In the genomic region with DNA sequence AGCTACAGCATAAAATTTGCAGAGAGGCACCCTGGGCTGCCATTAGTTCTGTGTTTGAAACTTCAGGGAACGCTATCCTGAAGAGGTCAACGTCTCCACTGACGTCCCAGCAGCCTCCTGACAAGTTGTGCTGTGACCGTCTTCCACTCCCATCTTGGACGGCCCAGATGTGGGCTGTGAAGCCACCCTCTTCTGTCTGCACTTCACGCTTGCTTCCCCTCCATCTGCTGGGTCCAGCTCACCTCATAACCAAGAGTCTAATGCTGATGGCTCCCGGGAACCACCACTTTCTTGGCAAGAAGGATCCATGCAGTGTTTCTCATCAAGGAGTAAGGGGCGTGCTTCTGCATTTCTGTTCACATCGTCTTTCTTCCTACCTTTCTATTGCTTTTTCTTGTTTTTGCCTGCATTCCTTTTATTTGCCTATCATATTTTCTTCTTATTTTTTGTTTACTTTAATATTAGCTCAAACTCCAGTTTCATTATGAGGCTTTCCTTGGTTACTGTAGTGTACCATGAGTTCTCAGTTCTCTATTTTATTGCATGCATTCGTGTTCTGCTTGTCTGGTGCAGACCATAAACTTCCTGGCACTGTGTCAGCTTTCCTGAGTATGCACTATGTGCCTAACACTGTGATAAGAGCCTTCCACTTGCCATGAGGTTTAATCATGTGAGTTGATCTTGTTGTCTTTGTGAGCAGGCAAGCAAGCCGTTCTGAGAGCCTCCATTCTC, we compare ENCODE assay signal across 1 cellular context.
A peak's percentile ranks its signal among the peaks of the same experiment; 100 is the strongest.
TF ChIP-seq lines count a peak whose summit lies in the region.

No MANE protein-coding gene starts in this region.

TF ChIP-seq in GM12878, 131 proteins besides CTCF, POLR2A, EP300 and RAD21 (continued from another document and continues in another):
- TF ChIP-seq FOXM1 (IDR thresholded peaks at IDR 0.05; ENCODE audit: low read depth, low read length) (peak; percentile 89), RAD51 (IDR thresholded peaks at IDR 0.05) (peak; percentile 16; the same call in 1 of the 2 replicates), IKZF1 (conservative IDR thresholded peaks at IDR 0.05) (peak; percentile 57; the same call in 1 of the 2 replicates), JUND (IDR thresholded peaks at IDR 0.05; ENCODE audit: low read depth, low read length) (peak; percentile 86), ATF7 (IDR thresholded peaks at IDR 0.05; ENCODE audit: low read depth) (peak; percentile 70), TCF12 (IDR thresholded peaks at IDR 0.05; ENCODE audit: low read depth, low read length) (peak; percentile 57; the same call in 1 of the 2 replicates), BACH1 (IDR thresholded peaks at IDR 0.05; ENCODE audit: borderline replicate concordance) (peak; percentile 47; the same call in 1 of the 2 replicates), CHD2 (IDR thresholded peaks at IDR 0.05; ENCODE audit: borderline replicate concordance, low read depth, low read length) (no peak; the same call in 1 of the 2 replicates), PML (IDR thresholded peaks at IDR 0.05; ENCODE audit: low read length) (no peak), IRF4 (IDR thresholded peaks at IDR 0.05; ENCODE audit: low read depth, low read length) (peak; percentile 97), KLF5 (IDR thresholded peaks at IDR 0.05; ENCODE audit: partially characterized antibody) (no peak), MTA2 (IDR thresholded peaks at IDR 0.05; ENCODE audit: low read depth) (peak; percentile 89), ZZZ3 (IDR thresholded peaks at IDR 0.05; ENCODE audit: control insufficient read depth, insufficient read length, low read depth) (no peak), MXI1 (IDR thresholded peaks at IDR 0.05; ENCODE audit: low read depth, low read length) (0 out of 2 replicates have a peak, but pooled peaks have one; percentile 25), STAT1 (conservative IDR thresholded peaks at IDR 0.05) (no peak), WRNIP1 (IDR thresholded peaks at IDR 0.05; ENCODE audit: borderline replicate concordance, low read depth, low read length) (no peak), ZNF207 (IDR thresholded peaks at IDR 0.05; ENCODE audit: borderline replicate concordance) (no peak), ZSCAN29 (IDR thresholded peaks at IDR 0.05) (no peak), DPF2 (IDR thresholded peaks at IDR 0.05) (peak; percentile 97), HDGF (IDR thresholded peaks at IDR 0.05) (no peak), ZNF217 (IDR thresholded peaks at IDR 0.05) (peak; percentile 74; the same call in 1 of the 2 replicates), BCL11A (IDR thresholded peaks at IDR 0.05; ENCODE audit: low read depth, low read length) (peak; percentile 93), CBFB (IDR thresholded peaks at IDR 0.05; ENCODE audit: low read depth) (peak; percentile 63; the same call in 1 of the 2 replicates), LARP7 (IDR thresholded peaks at IDR 0.05) (no peak), NRF1 (conservative IDR thresholded peaks at IDR 0.05; ENCODE audit: low read depth, low read length) (no peak), POU2F2 (IDR thresholded peaks at IDR 0.05; ENCODE audit: borderline replicate concordance, low read depth, low read length) (peak; percentile 36; the same call in 1 of the 3 replicates), TAF1 (IDR thresholded peaks at IDR 0.05; ENCODE audit: borderline replicate concordance, low read depth, low read length) (peak; percentile 19; the same call in 1 of the 2 replicates), NBN (IDR thresholded peaks at IDR 0.05) (peak; percentile 89), ZNF622 (IDR thresholded peaks at IDR 0.05) (no peak), YY1 (IDR thresholded peaks at IDR 0.05; ENCODE audit: low read depth, low read length) (peak; percentile 63; the same call in 1 of the 2 replicates), CREM (IDR thresholded peaks at IDR 0.05; ENCODE audit: low read depth) (peak; percentile 81), SMARCA5 (IDR thresholded peaks at IDR 0.05) (0 out of 2 replicates have a peak, but pooled peaks have one; percentile 23), MEF2B (IDR thresholded peaks at IDR 0.05; ENCODE audit: partially characterized antibody, poor library complexity, severe bottlenecking) (peak; percentile 51), MEF2A (IDR thresholded peaks at IDR 0.05; ENCODE audit: insufficient read depth, low read depth, low read length) (peak; percentile 75), IKZF2 (IDR thresholded peaks at IDR 0.05) (peak; percentile 89 to 94; a peak in 3 of 4 replicates), SPI1 (IDR thresholded peaks at IDR 0.05; ENCODE audit: borderline replicate concordance, insufficient read depth, low read depth, low read length) (peak; percentile 98), NFIC (IDR thresholded peaks at IDR 0.05; ENCODE audit: low read depth, low read length) (peak; percentile 97), BHLHE40 (IDR thresholded peaks at IDR 0.05; ENCODE audit: borderline replicate concordance in 1 of 2, low read depth in 2 of 2, low read length in 1 of 2) (peak; percentile 55 to 66; a peak in 2 of 4 replicates), TARDBP (IDR thresholded peaks at IDR 0.05; ENCODE audit: borderline replicate concordance) (no peak), MTA3 (IDR thresholded peaks at IDR 0.05; ENCODE audit: borderline replicate concordance, low read length) (peak; percentile 75; the same call in 1 of the 2 replicates), PAX5 (IDR thresholded peaks at IDR 0.05; ENCODE audit: borderline replicate concordance, low read depth, low read length) (peak; percentile 75; the same call in 1 of the 2 replicates)
- TF ChIP-seq, protein P1, sequence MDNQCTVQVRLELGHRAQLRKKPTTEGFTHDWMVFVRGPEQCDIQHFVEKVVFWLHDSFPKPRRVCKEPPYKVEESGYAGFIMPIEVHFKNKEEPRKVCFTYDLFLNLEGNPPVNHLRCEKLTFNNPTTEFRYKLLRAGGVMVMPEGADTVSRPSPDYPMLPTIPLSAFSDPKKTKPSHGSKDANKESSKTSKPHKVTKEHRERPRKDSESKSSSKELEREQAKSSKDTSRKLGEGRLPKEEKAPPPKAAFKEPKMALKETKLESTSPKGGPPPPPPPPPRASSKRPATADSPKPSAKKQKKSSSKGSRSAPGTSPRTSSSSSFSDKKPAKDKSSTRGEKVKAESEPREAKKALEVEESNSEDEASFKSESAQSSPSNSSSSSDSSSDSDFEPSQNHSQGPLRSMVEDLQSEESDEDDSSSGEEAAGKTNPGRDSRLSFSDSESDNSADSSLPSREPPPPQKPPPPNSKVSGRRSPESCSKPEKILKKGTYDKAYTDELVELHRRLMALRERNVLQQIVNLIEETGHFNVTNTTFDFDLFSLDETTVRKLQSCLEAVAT (IDR thresholded peaks at IDR 0.05) = peak; percentile 83
- TF ChIP-seq, protein P2, sequence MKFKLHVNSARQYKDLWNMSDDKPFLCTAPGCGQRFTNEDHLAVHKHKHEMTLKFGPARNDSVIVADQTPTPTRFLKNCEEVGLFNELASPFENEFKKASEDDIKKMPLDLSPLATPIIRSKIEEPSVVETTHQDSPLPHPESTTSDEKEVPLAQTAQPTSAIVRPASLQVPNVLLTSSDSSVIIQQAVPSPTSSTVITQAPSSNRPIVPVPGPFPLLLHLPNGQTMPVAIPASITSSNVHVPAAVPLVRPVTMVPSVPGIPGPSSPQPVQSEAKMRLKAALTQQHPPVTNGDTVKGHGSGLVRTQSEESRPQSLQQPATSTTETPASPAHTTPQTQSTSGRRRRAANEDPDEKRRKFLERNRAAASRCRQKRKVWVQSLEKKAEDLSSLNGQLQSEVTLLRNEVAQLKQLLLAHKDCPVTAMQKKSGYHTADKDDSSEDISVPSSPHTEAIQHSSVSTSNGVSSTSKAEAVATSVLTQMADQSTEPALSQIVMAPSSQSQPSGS (IDR thresholded peaks at IDR 0.05; ENCODE audit: low read length) = peak; percentile 93
- TF ChIP-seq, protein P3, sequence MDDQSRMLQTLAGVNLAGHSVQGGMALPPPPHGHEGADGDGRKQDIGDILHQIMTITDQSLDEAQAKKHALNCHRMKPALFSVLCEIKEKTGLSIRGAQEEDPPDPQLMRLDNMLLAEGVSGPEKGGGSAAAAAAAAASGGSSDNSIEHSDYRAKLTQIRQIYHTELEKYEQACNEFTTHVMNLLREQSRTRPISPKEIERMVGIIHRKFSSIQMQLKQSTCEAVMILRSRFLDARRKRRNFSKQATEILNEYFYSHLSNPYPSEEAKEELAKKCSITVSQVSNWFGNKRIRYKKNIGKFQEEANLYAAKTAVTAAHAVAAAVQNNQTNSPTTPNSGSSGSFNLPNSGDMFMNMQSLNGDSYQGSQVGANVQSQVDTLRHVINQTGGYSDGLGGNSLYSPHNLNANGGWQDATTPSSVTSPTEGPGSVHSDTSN (IDR thresholded peaks at IDR 0.05; ENCODE audit: insufficient replicate concordance, low read depth, low read length) = no peak
- TF ChIP-seq, protein P4, sequence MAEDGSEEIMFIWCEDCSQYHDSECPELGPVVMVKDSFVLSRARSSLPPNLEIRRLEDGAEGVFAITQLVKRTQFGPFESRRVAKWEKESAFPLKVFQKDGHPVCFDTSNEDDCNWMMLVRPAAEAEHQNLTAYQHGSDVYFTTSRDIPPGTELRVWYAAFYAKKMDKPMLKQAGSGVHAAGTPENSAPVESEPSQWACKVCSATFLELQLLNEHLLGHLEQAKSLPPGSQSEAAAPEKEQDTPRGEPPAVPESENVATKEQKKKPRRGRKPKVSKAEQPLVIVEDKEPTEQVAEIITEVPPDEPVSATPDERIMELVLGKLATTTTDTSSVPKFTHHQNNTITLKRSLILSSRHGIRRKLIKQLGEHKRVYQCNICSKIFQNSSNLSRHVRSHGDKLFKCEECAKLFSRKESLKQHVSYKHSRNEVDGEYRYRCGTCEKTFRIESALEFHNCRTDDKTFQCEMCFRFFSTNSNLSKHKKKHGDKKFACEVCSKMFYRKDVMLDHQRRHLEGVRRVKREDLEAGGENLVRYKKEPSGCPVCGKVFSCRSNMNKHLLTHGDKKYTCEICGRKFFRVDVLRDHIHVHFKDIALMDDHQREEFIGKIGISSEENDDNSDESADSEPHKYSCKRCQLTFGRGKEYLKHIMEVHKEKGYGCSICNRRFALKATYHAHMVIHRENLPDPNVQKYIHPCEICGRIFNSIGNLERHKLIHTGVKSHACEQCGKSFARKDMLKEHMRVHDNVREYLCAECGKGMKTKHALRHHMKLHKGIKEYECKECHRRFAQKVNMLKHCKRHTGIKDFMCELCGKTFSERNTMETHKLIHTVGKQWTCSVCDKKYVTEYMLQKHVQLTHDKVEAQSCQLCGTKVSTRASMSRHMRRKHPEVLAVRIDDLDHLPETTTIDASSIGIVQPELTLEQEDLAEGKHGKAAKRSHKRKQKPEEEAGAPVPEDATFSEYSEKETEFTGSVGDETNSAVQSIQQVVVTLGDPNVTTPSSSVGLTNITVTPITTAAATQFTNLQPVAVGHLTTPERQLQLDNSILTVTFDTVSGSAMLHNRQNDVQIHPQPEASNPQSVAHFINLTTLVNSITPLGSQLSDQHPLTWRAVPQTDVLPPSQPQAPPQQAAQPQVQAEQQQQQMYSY (CRISPR knock-in tag; IDR thresholded peaks at IDR 0.05) = no peak
- TF ChIP-seq, protein P5, sequence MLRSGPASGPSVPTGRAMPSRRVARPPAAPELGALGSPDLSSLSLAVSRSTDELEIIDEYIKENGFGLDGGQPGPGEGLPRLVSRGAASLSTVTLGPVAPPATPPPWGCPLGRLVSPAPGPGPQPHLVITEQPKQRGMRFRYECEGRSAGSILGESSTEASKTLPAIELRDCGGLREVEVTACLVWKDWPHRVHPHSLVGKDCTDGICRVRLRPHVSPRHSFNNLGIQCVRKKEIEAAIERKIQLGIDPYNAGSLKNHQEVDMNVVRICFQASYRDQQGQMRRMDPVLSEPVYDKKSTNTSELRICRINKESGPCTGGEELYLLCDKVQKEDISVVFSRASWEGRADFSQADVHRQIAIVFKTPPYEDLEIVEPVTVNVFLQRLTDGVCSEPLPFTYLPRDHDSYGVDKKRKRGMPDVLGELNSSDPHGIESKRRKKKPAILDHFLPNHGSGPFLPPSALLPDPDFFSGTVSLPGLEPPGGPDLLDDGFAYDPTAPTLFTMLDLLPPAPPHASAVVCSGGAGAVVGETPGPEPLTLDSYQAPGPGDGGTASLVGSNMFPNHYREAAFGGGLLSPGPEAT (IDR thresholded peaks at IDR 0.05; ENCODE audit: low read depth) = peak; percentile 63; the same call in 1 of the 2 replicates
- TF ChIP-seq, protein P6, sequence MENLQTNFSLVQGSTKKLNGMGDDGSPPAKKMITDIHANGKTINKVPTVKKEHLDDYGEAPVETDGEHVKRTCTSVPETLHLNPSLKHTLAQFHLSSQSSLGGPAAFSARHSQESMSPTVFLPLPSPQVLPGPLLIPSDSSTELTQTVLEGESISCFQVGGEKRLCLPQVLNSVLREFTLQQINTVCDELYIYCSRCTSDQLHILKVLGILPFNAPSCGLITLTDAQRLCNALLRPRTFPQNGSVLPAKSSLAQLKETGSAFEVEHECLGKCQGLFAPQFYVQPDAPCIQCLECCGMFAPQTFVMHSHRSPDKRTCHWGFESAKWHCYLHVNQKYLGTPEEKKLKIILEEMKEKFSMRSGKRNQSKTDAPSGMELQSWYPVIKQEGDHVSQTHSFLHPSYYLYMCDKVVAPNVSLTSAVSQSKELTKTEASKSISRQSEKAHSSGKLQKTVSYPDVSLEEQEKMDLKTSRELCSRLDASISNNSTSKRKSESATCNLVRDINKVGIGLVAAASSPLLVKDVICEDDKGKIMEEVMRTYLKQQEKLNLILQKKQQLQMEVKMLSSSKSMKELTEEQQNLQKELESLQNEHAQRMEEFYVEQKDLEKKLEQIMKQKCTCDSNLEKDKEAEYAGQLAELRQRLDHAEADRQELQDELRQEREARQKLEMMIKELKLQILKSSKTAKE (IDR thresholded peaks at IDR 0.05; ENCODE audit: low read depth, poor library complexity, severe bottlenecking) = peak; percentile 88
- TF ChIP-seq, protein P7, sequence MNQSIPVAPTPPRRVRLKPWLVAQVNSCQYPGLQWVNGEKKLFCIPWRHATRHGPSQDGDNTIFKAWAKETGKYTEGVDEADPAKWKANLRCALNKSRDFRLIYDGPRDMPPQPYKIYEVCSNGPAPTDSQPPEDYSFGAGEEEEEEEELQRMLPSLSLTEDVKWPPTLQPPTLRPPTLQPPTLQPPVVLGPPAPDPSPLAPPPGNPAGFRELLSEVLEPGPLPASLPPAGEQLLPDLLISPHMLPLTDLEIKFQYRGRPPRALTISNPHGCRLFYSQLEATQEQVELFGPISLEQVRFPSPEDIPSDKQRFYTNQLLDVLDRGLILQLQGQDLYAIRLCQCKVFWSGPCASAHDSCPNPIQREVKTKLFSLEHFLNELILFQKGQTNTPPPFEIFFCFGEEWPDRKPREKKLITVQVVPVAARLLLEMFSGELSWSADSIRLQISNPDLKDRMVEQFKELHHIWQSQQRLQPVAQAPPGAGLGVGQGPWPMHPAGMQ (IDR thresholded peaks at IDR 0.05; ENCODE audit: borderline replicate concordance) = no peak
